ENCODE assay signal across 8 cellular contexts in genomic region chr4:113316879-113317278, GRCh38.
DNase-seq lines count a peak whose midpoint lies in the region; ATAC-seq and TF ChIP-seq lines count a peak whose summit lies in the region.

No MANE protein-coding gene starts in this region.

- H3K27me3 ChIP-seq in BLaER1 treated with 17β-estradiol and CSF1 and Interleukin-3, amounts not matched to agents 10 nM and 100 nM: no peaks in the 10 kb centered on the region
- no peaks in the 10 kb centered on the region for H3K27me3 ChIP-seq in adipocyte (replicated peaks; ENCODE audit: control insufficient read depth, insufficient read depth, low read length)

- H3K9ac ChIP-seq in BLaER1 treated with 17β-estradiol and CSF1 and Interleukin-3, amounts not matched to agents 10 nM and 100 nM: no peak overlapping the region
- peak overlapping the region; percentile 56 for H3K9ac ChIP-seq in adipocyte (ENCODE audit: low read length)

- DNase-seq in adipocyte (ENCODE audit: low read depth) (no peak), omental fat pad (ENCODE audit: low spot score) (no peak), hepatic stellate cell (ENCODE audit: low spot score) (no peak), mesenteric fat pad (ENCODE audit: low spot score) (no peak), RWPE1 (ENCODE audit: low spot score) (no peak)

- peak overlapping the region; percentile 44 to 72 (median 63) for H3K4me2 ChIP-seq in BLaER1 treated with 17β-estradiol and CSF1 and Interleukin-3, amounts not matched to agents 10 nM and 100 nM

- H3K27ac ChIP-seq in BLaER1 treated with 17β-estradiol and CSF1 and Interleukin-3, amounts not matched to agents 10 nM and 100 nM: peak overlapping the region in 5 of 11 experiments; percentile 1 to 35 (median 25); a peak in 3 of 22 replicates
- H3K27ac ChIP-seq in RWPE1: no peak overlapping the region

- H3K9me3 ChIP-seq in BLaER1 treated with 17β-estradiol and CSF1 and Interleukin-3, amounts not matched to agents 10 nM and 100 nM (replicated peaks in 1 of 11): no peaks in the 10 kb centered on the region
- H3K9me3 ChIP-seq in adipocyte (ENCODE audit: control insufficient read depth, low read length): no peaks in the 10 kb centered on the region

- H4K20me1 ChIP-seq in BLaER1 treated with 17β-estradiol and CSF1 and Interleukin-3, amounts not matched to agents 10 nM and 100 nM: no peaks in the 10 kb centered on the region

- CTCF ChIA-PET in RWPE1 (lab: Yijun Ruan, JAX): no interaction called here

- no peak for TF ChIP-seq CTCF in omental fat pad (IDR thresholded peaks at IDR 0.05)
- TF ChIP-seq CTCF in RWPE1 (conservative IDR thresholded peaks at IDR 0.05; ENCODE audit: low read depth): no peak

- peak overlapping the region in 2 of 10 experiments; percentile 8 to 24; a peak in 3 of 20 replicates for H3K4me3 ChIP-seq in BLaER1 treated with 17β-estradiol and CSF1 and Interleukin-3, amounts not matched to agents 10 nM and 100 nM
- peak overlapping the region; percentile 66 for H3K4me3 ChIP-seq in adipocyte (ENCODE audit: low read length)

- peaks cover 10 to 21% (median 17%) of the 10 kb centered on the region in 10 experiments for H3K4me1 ChIP-seq in BLaER1 treated with 17β-estradiol and CSF1 and Interleukin-3, amounts not matched to agents 10 nM and 100 nM
- peaks cover 15% of the 10 kb centered on the region for H3K4me1 ChIP-seq in adipocyte (ENCODE audit: control insufficient read depth, insufficient read depth, low read length)

- H3K36me3 ChIP-seq in BLaER1 treated with 17β-estradiol and CSF1 and Interleukin-3, amounts not matched to agents 10 nM and 100 nM: no peaks in the 10 kb centered on the region; a peak in 1 of 22 replicates
- peaks cover 64% of the 10 kb centered on the region for H3K36me3 ChIP-seq in adipocyte (ENCODE audit: control insufficient read depth, insufficient read depth, low read length, severe bottlenecking)

- POLR2A ChIA-PET in RWPE1 (lab: Yijun Ruan, JAX; ENCODE audit: low non-redundant PET): no interaction called here

- ATAC-seq in GM19035 (IDR thresholded peaks at IDR 0.05; ENCODE audit: unreplicated experiment): peak; percentile 95
- peak; percentile 98 for ATAC-seq in HG03064 (IDR thresholded peaks at IDR 0.05; ENCODE audit: low read depth, unreplicated experiment)
- ATAC-seq in omental fat pad (ENCODE audit: low FRiP score): no peak
